ENCODE assay signal across 16 cellular contexts in genomic region chr22:20014526-20015186, GRCh38. TPM values are rescaled to one million over a fixed set of nuclear protein-coding genes. Genes with fewer than 3 reads are reported as not detected.
A peak's percentile ranks its signal among the peaks of the same experiment; 100 is the strongest.
DNase-seq lines count a peak whose midpoint lies in the region; ATAC-seq, FAIRE-seq and TF ChIP-seq lines count a peak whose summit lies in the region.
"Had no signal": no experiment of that assay in that cellular context is flagged by ENCODE, and none has a peak within 500 bp of the region (broad histone marks: within the 10 kb centered on the region; RNA-seq: fewer than 3 reads in every experiment).

No MANE protein-coding gene starts in this region.

- intact Hi-C loops in HepG2 (cut with micrococcal nuclease; ENCODE audit: unreplicated experiment) = loop anchor here (10.0 kb wide), 1 partner anchor 60 kb away; no protein-coding TSS in a partner anchor

- H3K9me3 Mint-ChIP-seq in activated naive CD8-positive, alpha-beta T cell treated with anti-CD3 and anti-CD28 coated beads for 36 hours = no peaks in the 10 kb centered on the region
- H3K9me3 Mint-ChIP-seq in activated naive CD8-positive, alpha-beta T cell treated with anti-CD3 and anti-CD28 coated beads, Interleukin-2, amount 50 U/mL, for 24 hours = no peaks in the 10 kb centered on the region
- H3K9me3 Mint-ChIP-seq in stimulated activated effector memory CD8-positive, alpha-beta T cell treated with anti-CD3 and anti-CD28 coated beads, Interleukin-12 subunit alpha, Interleukin-12 subunit beta, amount 100 ng/mL, for 72 hours = no peaks in the 10 kb centered on the region
- H3K9me3 Mint-ChIP-seq: T-helper 2 cell treated with Interferon-gamma antibody and Interleukin-4, amounts not matched to agents 5 μg/mL and 100 μg/mL, for 36 hours had no signal

- TF ChIP-seq EP300 in HepG2 (IDR thresholded peaks at IDR 0.05; ENCODE audit: low read depth in 2 of 2, low read length in 2 of 2) = no peak
- TF ChIP-seq EP300 in HepG2 (CRISPR knock-in tag; IDR thresholded peaks at IDR 0.05; ENCODE audit: borderline replicate concordance) = no peak

- peaks cover 6% of the 10 kb centered on the region for H3K79me2 ChIP-seq in HepG2 (ENCODE audit: insufficient read depth, low read length)

- H3K9me3 ChIP-seq in HepG2 (ENCODE audit: low read length) = no peaks in the 10 kb centered on the region
- H3K9me3 ChIP-seq: Peyer's patch, thoracic aorta had no signal

- H3K27ac ChIP-seq in VCaP = peak overlapping the region; percentile 87; the same call in 1 of the 2 replicates
- no peak overlapping the region for H3K27ac ChIP-seq in HepG2 (ENCODE audit: extremely low read length, insufficient read depth, low read length)
- H3K27ac ChIP-seq: thoracic aorta had no signal

- TF ChIP-seq CTCF in VCaP (conservative IDR thresholded peaks at IDR 0.05) (no peak), HepG2 (CRISPR knock-in tag; IDR thresholded peaks at IDR 0.05) (peak; percentile 12; the same call in 1 of the 2 replicates)

- DNase-seq in activated naive CD8-positive, alpha-beta T cell treated with anti-CD3 and anti-CD28 coated beads for 36 hours = no peak
- DNase-seq in activated naive CD8-positive, alpha-beta T cell treated with anti-CD3 and anti-CD28 coated beads, Interleukin-2, amount 50 U/mL, for 24 hours = no peak
- no peak for DNase-seq in HepG2 (ENCODE audit: low spot score)
- DNase-seq in stimulated activated effector memory CD8-positive, alpha-beta T cell treated with anti-CD3 and anti-CD28 coated beads, Interleukin-12 subunit alpha, Interleukin-12 subunit beta, amount 100 ng/mL, for 72 hours (ENCODE audit: low spot score in 2 of 2) = no peak
- no peak for DNase-seq in activated effector memory CD4-positive, alpha-beta T cell treated with Interleukin-2 at 50 U/mL for 16 hours
- no peak for DNase-seq in ACHN
- no peak for DNase-seq in DMS114 treated with DMSO at 0.1 percent for 48 hours (lab: John Stamatoyannopoulos, UW; ENCODE audit: unreplicated experiment)
- DNase-seq: activated effector memory CD4-positive, alpha-beta T cell treated with anti-CD3 and anti-CD28 coated beads, Interleukin-2, amount 50 U/mL, for 16 hours; NCI-H1092 treated with DMSO at 0.1 percent for 48 hours; nucleus accumbens had no signal

- H3K4me1 ChIP-seq in HepG2 (ENCODE audit: insufficient read depth, low read length) = peaks cover 68% of the 10 kb centered on the region

- no peak overlapping the region for H3K9ac ChIP-seq in HepG2 (ENCODE audit: insufficient read depth, low read depth, low read length)

- H3K27ac Mint-ChIP-seq in activated naive CD8-positive, alpha-beta T cell treated with anti-CD3 and anti-CD28 coated beads for 36 hours = no peak overlapping the region
- no peak overlapping the region for H3K27ac Mint-ChIP-seq in activated naive CD8-positive, alpha-beta T cell treated with anti-CD3 and anti-CD28 coated beads, Interleukin-2, amount 50 U/mL, for 24 hours
- peak overlapping the region; percentile 37 for H3K27ac Mint-ChIP-seq in stimulated activated effector memory CD8-positive, alpha-beta T cell treated with anti-CD3 and anti-CD28 coated beads, Interleukin-12 subunit alpha, Interleukin-12 subunit beta, amount 100 ng/mL, for 72 hours
- H3K27ac Mint-ChIP-seq: T-helper 2 cell treated with Interferon-gamma antibody and Interleukin-4, amounts not matched to agents 5 μg/mL and 100 μg/mL, for 36 hours had no signal

- POLR2A ChIA-PET in HepG2 (lab: Yijun Ruan, JAX) = interaction anchor here (0.7 to 2.2 kb wide), 3 partner anchors 49 to 52 kb away, joined by 3 to 7 read pairs (median 6); no protein-coding TSS in a partner anchor

- in situ Hi-C loops in HepG2 (cut with HindIII; ENCODE audit: extremely low pct_ligation_motif_present, low pct_unique_long_range_greater_than_20kb) = loop anchor here (5.0 kb wide), 1 partner anchor 42 kb away; no protein-coding TSS in a partner anchor
- in situ Hi-C loops in ACHN (cut with HindIII; ENCODE audit: low pct_ligation_motif_present, low pct_unique_long_range_greater_than_20kb, low sequenced_read_pairs) = no loop called here

- CTCF ChIA-PET in HepG2 (lab: Yijun Ruan, JAX; ENCODE audit: low intra/inter-chr PET ratio, low total read pairs) = interaction anchor here (3.3 kb wide), 1 partner anchor 44 kb away, joined by 35 read pairs; no protein-coding TSS in a partner anchor

- 86% methylated on average over 5 of the region's 5 CpGs for WGBS in HepG2 (ENCODE audit: low lambda C conversion rate)

- TF ChIP-seq RAD21 in HepG2 (CRISPR knock-in tag; IDR thresholded peaks at IDR 0.05) = no peak

- no peak overlapping the region for H2AFZ ChIP-seq in HepG2 (ENCODE audit: low read length)

- FAIRE-seq in HepG2 (lab: Jason Lieb, UNC) = no peak
- FAIRE-seq: bronchial epithelial cell, endothelial cell of umbilical vein had no signal

- peaks cover 4% of the 10 kb centered on the region for H3K4me1 Mint-ChIP-seq in activated naive CD8-positive, alpha-beta T cell treated with anti-CD3 and anti-CD28 coated beads for 36 hours
- H3K4me1 Mint-ChIP-seq in activated naive CD8-positive, alpha-beta T cell treated with anti-CD3 and anti-CD28 coated beads, Interleukin-2, amount 50 U/mL, for 24 hours = peaks cover 4% of the 10 kb centered on the region
- H3K4me1 Mint-ChIP-seq in stimulated activated effector memory CD8-positive, alpha-beta T cell treated with anti-CD3 and anti-CD28 coated beads, Interleukin-12 subunit alpha, Interleukin-12 subunit beta, amount 100 ng/mL, for 72 hours = peaks cover 19% of the 10 kb centered on the region

- H3K4me2 ChIP-seq in HepG2 (ENCODE audit: low read depth, low read length) = peak overlapping the region; percentile 95

- BruUV-seq in HepG2 (replicated peaks; lab: Mats Ljungman, UMichigan) = no TSS peak

- no peaks in the 10 kb centered on the region for H3K36me3 ChIP-seq in HepG2 (replicated peaks in 1 of 2; ENCODE audit: control insufficient read depth in 1 of 2, insufficient read depth in 2 of 2, low read length in 2 of 2)
- H3K36me3 ChIP-seq: Peyer's patch, thoracic aorta had no signal

- ATAC-seq in activated naive CD8-positive, alpha-beta T cell treated with anti-CD3 and anti-CD28 coated beads, Interleukin-2, amount 50 U/mL, for 24 hours = no peak
- ATAC-seq in HepG2 = no peak
- no peak for ATAC-seq in stimulated activated effector memory CD8-positive, alpha-beta T cell treated with anti-CD3 and anti-CD28 coated beads, Interleukin-12 subunit alpha, Interleukin-12 subunit beta, amount 100 ng/mL, for 72 hours

- H4K20me1 ChIP-seq in HepG2 (ENCODE audit: insufficient read depth, low read length) = no peaks in the 10 kb centered on the region

- no peak for TF ChIP-seq POLR2A in HepG2 (IDR thresholded peaks at IDR 0.05; ENCODE audit: insufficient read depth in 1 of 2, low read depth in 2 of 2, low read length in 2 of 2)

- H3K36me3 Mint-ChIP-seq in activated naive CD8-positive, alpha-beta T cell treated with anti-CD3 and anti-CD28 coated beads for 36 hours = no peaks in the 10 kb centered on the region
- H3K36me3 Mint-ChIP-seq in activated naive CD8-positive, alpha-beta T cell treated with anti-CD3 and anti-CD28 coated beads, Interleukin-2, amount 50 U/mL, for 24 hours (ENCODE audit: low read depth) = no peaks in the 10 kb centered on the region
- no peaks in the 10 kb centered on the region for H3K36me3 Mint-ChIP-seq in stimulated activated effector memory CD8-positive, alpha-beta T cell treated with anti-CD3 and anti-CD28 coated beads, Interleukin-12 subunit alpha, Interleukin-12 subunit beta, amount 100 ng/mL, for 72 hours

- H3K27me3 ChIP-seq in HepG2 (ENCODE audit: control insufficient read depth in 1 of 2, insufficient read depth in 2 of 2, low read length in 2 of 2) = peaks cover 0 to 5% of the 10 kb centered on the region in 2 experiments; a peak in 2 of 5 replicates
- H3K27me3 ChIP-seq: Peyer's patch had no signal

- H3K4me3 Mint-ChIP-seq in activated naive CD8-positive, alpha-beta T cell treated with anti-CD3 and anti-CD28 coated beads for 36 hours = peak overlapping the region; percentile 22
- no peak overlapping the region for H3K4me3 Mint-ChIP-seq in activated naive CD8-positive, alpha-beta T cell treated with anti-CD3 and anti-CD28 coated beads, Interleukin-2, amount 50 U/mL, for 24 hours
- peak overlapping the region; percentile 50 for H3K4me3 Mint-ChIP-seq in stimulated activated effector memory CD8-positive, alpha-beta T cell treated with anti-CD3 and anti-CD28 coated beads, Interleukin-12 subunit alpha, Interleukin-12 subunit beta, amount 100 ng/mL, for 72 hours

- H3K27me3 Mint-ChIP-seq in activated naive CD8-positive, alpha-beta T cell treated with anti-CD3 and anti-CD28 coated beads for 36 hours = peaks cover 24% of the 10 kb centered on the region
- H3K27me3 Mint-ChIP-seq in activated naive CD8-positive, alpha-beta T cell treated with anti-CD3 and anti-CD28 coated beads, Interleukin-2, amount 50 U/mL, for 24 hours = peaks cover 24% of the 10 kb centered on the region

- peak overlapping the region; percentile 67 to 81 (median 81); a peak in 4 of 6 replicates for H3K4me3 ChIP-seq in HepG2 (replicated peaks in 1 of 3; ENCODE audit: insufficient read depth in 1 of 3, low read depth in 2 of 3, low read length in 3 of 3)
- H3K4me3 ChIP-seq: Peyer's patch, thoracic aorta had no signal

RNA-seq across cellular contexts. Expression of gene ARVCF, which starts 2.0 kb away (rescaled TPM):
- total RNA-seq in activated naive CD8-positive, alpha-beta T cell treated with anti-CD3 and anti-CD28 coated beads for 36 hours = 1 to 10 TPM; 1.1 to 1.6 TPM
- 10.4 and 17.7 TPM in 2 replicates for total RNA-seq in HepG2 (2016; rRNA removed; fragmentation: Illumina TruSeq; extraction: Trizol)
- total RNA-seq in HepG2 (2016; cell fraction: cytosol; rRNA removed; fragmentation: Illumina TruSeq; extraction: Trizol; ENCODE audit: low read depth) = 3.9 and 4.0 TPM in 2 replicates
- total RNA-seq in HepG2 (2016; cell fraction: insoluble cytoplasmic fraction; rRNA removed; fragmentation: Illumina TruSeq; extraction: Trizol) = 8.1 and 18.0 TPM in 2 replicates
- 3.8 and 4.0 TPM in 2 replicates for total RNA-seq in HepG2 (2016; cell fraction: membrane; rRNA removed; fragmentation: Illumina TruSeq; extraction: Trizol)
- 20.2 and 20.4 TPM in 2 replicates for total RNA-seq in HepG2 (2016; cell fraction: nucleus; rRNA removed; fragmentation: Illumina TruSeq; extraction: Trizol)
- polyA plus RNA-seq in HepG2 (2011; rRNA removed) = 16.4 and 23.8 TPM in 2 replicates
- polyA plus RNA-seq in HepG2 (2011; cell fraction: cytosol; rRNA removed) = 8.4 and 13.1 TPM in 2 replicates
- polyA plus RNA-seq in HepG2 (2011; cell fraction: nucleus; rRNA removed) = 152 and 182 TPM in 2 replicates
- 11.1 and 12.4 TPM in 2 replicates for polyA plus RNA-seq in HepG2 (2012)
- polyA plus RNA-seq in HepG2 (2016; cell fraction: cytosol; fragmentation: Illumina TruSeq; extraction: Trizol; ENCODE audit: low read depth) = 0.99 and 1.4 TPM in 2 replicates
- polyA plus RNA-seq in HepG2 (2016; cell fraction: insoluble cytoplasmic fraction; fragmentation: Illumina TruSeq; extraction: Trizol; ENCODE audit: low read depth) = 8.5 and 10.9 TPM in 2 replicates
- 2.0 and 2.3 TPM in 2 replicates for polyA plus RNA-seq in HepG2 (2016; cell fraction: membrane; fragmentation: Illumina TruSeq; extraction: Trizol; ENCODE audit: low read depth)
- 42.2 and 48.6 TPM in 2 replicates for polyA plus RNA-seq in HepG2 (2016; cell fraction: nucleus; fragmentation: Illumina TruSeq; extraction: Trizol; ENCODE audit: insufficient read depth, low read depth)
- 1.2 and 26.6 TPM in 2 replicates for polyA minus RNA-seq in HepG2 (2011; rRNA and poly(A)+ RNA removed; ENCODE audit: low replicate concordance)
- polyA minus RNA-seq in HepG2 (2011; cell fraction: cytosol; rRNA and poly(A)+ RNA removed) = 9.2 and 12.0 TPM in 2 replicates
- 28.6 and 29.7 TPM in 2 replicates for polyA minus RNA-seq in HepG2 (2011; cell fraction: nucleus; rRNA and poly(A)+ RNA removed)

RNA-seq across cellular contexts. Expression of gene TANGO2, which starts 6.3 kb away (rescaled TPM):
- 10 to 100 TPM; 16.5 to 21.5 TPM for total RNA-seq in activated naive CD8-positive, alpha-beta T cell treated with anti-CD3 and anti-CD28 coated beads for 36 hours
- total RNA-seq in HepG2 (2016; rRNA removed; fragmentation: Illumina TruSeq; extraction: Trizol) = 12.1 and 12.9 TPM in 2 replicates
- total RNA-seq in HepG2 (2016; cell fraction: cytosol; rRNA removed; fragmentation: Illumina TruSeq; extraction: Trizol; ENCODE audit: low read depth) = 7.0 and 7.5 TPM in 2 replicates
- 11.8 and 12.2 TPM in 2 replicates for total RNA-seq in HepG2 (2016; cell fraction: insoluble cytoplasmic fraction; rRNA removed; fragmentation: Illumina TruSeq; extraction: Trizol)
- total RNA-seq in HepG2 (2016; cell fraction: membrane; rRNA removed; fragmentation: Illumina TruSeq; extraction: Trizol) = 17.5 and 20.9 TPM in 2 replicates
- 7.2 and 10.6 TPM in 2 replicates for total RNA-seq in HepG2 (2016; cell fraction: nucleus; rRNA removed; fragmentation: Illumina TruSeq; extraction: Trizol)
- polyA plus RNA-seq in HepG2 (2011; rRNA removed) = 14.8 and 20.8 TPM in 2 replicates
- 17.4 and 18.3 TPM in 2 replicates for polyA plus RNA-seq in HepG2 (2011; cell fraction: cytosol; rRNA removed)
- 24.2 and 25.5 TPM in 2 replicates for polyA plus RNA-seq in HepG2 (2011; cell fraction: nucleus; rRNA removed)
- 5.0 and 9.6 TPM in 2 replicates for polyA plus RNA-seq in HepG2 (2012)
- polyA plus RNA-seq in HepG2 (2016; cell fraction: cytosol; fragmentation: Illumina TruSeq; extraction: Trizol; ENCODE audit: low read depth) = 8.1 TPM in 2 replicates
- polyA plus RNA-seq in HepG2 (2016; cell fraction: insoluble cytoplasmic fraction; fragmentation: Illumina TruSeq; extraction: Trizol; ENCODE audit: low read depth) = 10.1 and 14.2 TPM in 2 replicates
- 14.1 and 15.1 TPM in 2 replicates for polyA plus RNA-seq in HepG2 (2016; cell fraction: membrane; fragmentation: Illumina TruSeq; extraction: Trizol; ENCODE audit: low read depth)
- polyA plus RNA-seq in HepG2 (2016; cell fraction: nucleus; fragmentation: Illumina TruSeq; extraction: Trizol; ENCODE audit: insufficient read depth, low read depth) = 17.4 and 18.4 TPM in 2 replicates
- polyA minus RNA-seq in HepG2 (2011; rRNA and poly(A)+ RNA removed; ENCODE audit: low replicate concordance) = 34.8 and 39.9 TPM in 2 replicates
- polyA minus RNA-seq in HepG2 (2011; cell fraction: cytosol; rRNA and poly(A)+ RNA removed) = 9.8 and 10.9 TPM in 2 replicates
- polyA minus RNA-seq in HepG2 (2011; cell fraction: nucleus; rRNA and poly(A)+ RNA removed) = 8.9 and 9.0 TPM in 2 replicates
